In the genomic region with DNA sequence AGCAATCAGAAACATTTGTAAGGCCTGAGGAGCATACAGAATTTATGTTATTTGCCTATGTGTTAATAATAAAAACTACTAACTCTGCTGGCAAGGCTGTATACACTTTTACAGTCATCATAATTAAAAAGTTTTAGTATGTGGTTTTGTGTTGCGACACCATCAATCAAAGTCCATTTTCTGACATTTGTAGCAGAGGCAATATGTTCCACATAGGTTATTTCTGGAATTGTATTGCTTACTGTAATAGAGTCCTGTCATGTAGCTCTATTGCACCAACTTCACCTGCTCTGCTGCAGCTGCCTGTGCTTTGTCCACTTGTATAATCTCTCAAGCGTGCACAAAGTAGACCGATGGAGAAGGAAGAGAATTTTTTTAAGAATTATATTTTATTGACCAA, we compare ENCODE assay signal across 13 cellular contexts.
"Had no signal": no experiment of that assay in that cellular context is flagged by ENCODE, and none has a peak within 500 bp of the region (broad histone marks: within the 10 kb centered on the region; RNA-seq: fewer than 3 reads in every experiment).

No MANE protein-coding gene starts in this region.

- H3K27ac ChIP-seq: colonic mucosa, stomach, thoracic aorta had no signal

- H3K4me3 ChIP-seq: colonic mucosa, stomach, thoracic aorta had no signal

- H3K27ac Mint-ChIP-seq: activated naive CD8-positive, alpha-beta T cell treated with anti-CD3 and anti-CD28 coated beads, Interleukin-2, amount 10 ng/mL, durations not matched to agents 7 days and 5 days; natural killer cell had no signal

- H3K27me3 Mint-ChIP-seq: activated naive CD8-positive, alpha-beta T cell treated with anti-CD3 and anti-CD28 coated beads, Interleukin-2, amount 10 ng/mL, durations not matched to agents 7 days and 5 days had no signal

- H3K9me3 ChIP-seq: colonic mucosa, thoracic aorta had no signal

- H3K36me3 Mint-ChIP-seq: activated naive CD8-positive, alpha-beta T cell treated with anti-CD3 and anti-CD28 coated beads, Interleukin-2, amount 10 ng/mL, durations not matched to agents 7 days and 5 days; brain; natural killer cell had no signal

- H3K9me3 Mint-ChIP-seq: activated naive CD8-positive, alpha-beta T cell treated with anti-CD3 and anti-CD28 coated beads, Interleukin-2, amount 10 ng/mL, durations not matched to agents 7 days and 5 days had no signal

- H3K36me3 ChIP-seq: colonic mucosa, stomach, thoracic aorta had no signal

- DNase-seq: activated naive CD4-positive, alpha-beta T cell; activated naive CD8-positive, alpha-beta T cell treated with anti-CD3 and anti-CD28 coated beads, Interleukin-2, amount 10 ng/mL, durations not matched to agents 7 days and 5 days; central memory CD4-positive, alpha-beta T cell; colonic mucosa; kidney; left ventricle myocardium superior; mesenchymal stem cell; natural killer cell; stimulated activated CD4-positive, alpha-beta T cell treated with anti-CD3 and anti-CD28 coated beads, Interleukin-12 subunit alpha, Interleukin-12 subunit beta, amount 100 ng/mL, for 4 hours; stimulated activated CD4-positive, alpha-beta T cell treated with anti-CD3 and anti-CD28 coated beads, Interleukin-2, amount 100 ng/mL, for 24 hours; stomach had no signal

- H3K4me3 Mint-ChIP-seq: activated naive CD8-positive, alpha-beta T cell treated with anti-CD3 and anti-CD28 coated beads, Interleukin-2, amount 10 ng/mL, durations not matched to agents 7 days and 5 days; brain; natural killer cell had no signal

- H3K4me1 Mint-ChIP-seq: activated naive CD8-positive, alpha-beta T cell treated with anti-CD3 and anti-CD28 coated beads, Interleukin-2, amount 10 ng/mL, durations not matched to agents 7 days and 5 days; brain; natural killer cell had no signal
